ENCODE assay signal across 22 cellular contexts in the genomic region with DNA sequence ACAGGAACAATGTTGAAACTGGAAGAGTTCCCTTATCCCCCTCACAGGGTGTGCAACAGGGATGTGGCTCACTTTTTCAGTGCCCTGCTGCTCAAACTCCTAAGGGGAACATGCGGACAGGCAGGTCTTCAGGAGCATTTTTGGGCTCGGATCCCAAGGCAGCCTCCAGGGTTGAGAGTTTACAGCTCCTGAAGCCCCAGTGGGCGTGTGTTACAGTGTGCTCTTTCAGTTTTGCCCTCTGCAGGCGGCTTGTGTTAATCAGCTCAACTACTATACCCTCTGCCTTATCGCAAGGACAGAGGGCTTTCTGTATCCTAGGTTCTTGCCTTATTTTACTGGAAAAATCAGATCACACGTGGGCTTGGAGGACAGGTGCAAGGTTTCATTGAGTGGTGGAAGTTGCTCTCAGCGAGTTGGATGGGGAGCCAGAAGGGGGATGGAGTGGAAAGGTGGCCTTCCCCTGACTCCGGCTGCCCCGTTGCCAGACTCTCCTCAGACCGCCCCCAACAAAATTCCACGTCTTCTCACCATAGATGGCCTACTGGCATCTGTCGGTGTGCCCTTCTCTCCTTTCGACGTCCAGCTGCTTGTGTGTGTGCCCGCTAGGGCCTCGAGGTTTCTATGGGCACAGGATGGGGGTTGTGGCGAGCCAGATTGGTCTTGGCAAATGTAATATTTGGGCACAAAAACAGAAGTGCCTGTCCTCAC.
DNase-seq lines count a peak whose midpoint lies in the region; TF ChIP-seq lines count a peak whose summit lies in the region.
"Had no signal": no experiment of that assay in that cellular context is flagged by ENCODE, and none has a peak within 500 bp of the region (broad histone marks: within the 10 kb centered on the region; RNA-seq: fewer than 3 reads in every experiment).

No MANE protein-coding gene starts in this region.

- CTCF ChIA-PET in CD4-positive, alpha-beta memory T cell (lab: Charles Lee; ENCODE audit: partially characterized antibody) = no interaction called here

- POLR2A ChIA-PET in CD4-positive, alpha-beta memory T cell (lab: Charles Lee; ENCODE audit: partially characterized antibody) = no interaction called here

- no peaks in the 10 kb centered on the region for H3F3A ChIP-seq in smooth muscle cell (ENCODE audit: low read depth)

- no peaks in the 10 kb centered on the region for H3K4me1 Mint-ChIP-seq in activated T-cell treated with anti-CD3 and anti-CD28 coated beads, Interleukin-2, amount 50 U/mL, for 24 hours (ENCODE audit: low read depth)
- no peaks in the 10 kb centered on the region for H3K4me1 Mint-ChIP-seq in CD4-positive, alpha-beta memory T cell
- H3K4me1 Mint-ChIP-seq: activated CD8-positive, alpha-beta memory T cell treated with anti-CD3 and anti-CD28 coated beads, Interleukin-2, amount 10 ng/mL, durations not matched to agents 7 days and 5 days; mesothelial cell of epicardium had no signal

- no peak overlapping the region for H3K4me3 Mint-ChIP-seq in activated T-cell treated with anti-CD3 and anti-CD28 coated beads, Interleukin-2, amount 50 U/mL, for 24 hours
- no peak overlapping the region for H3K4me3 Mint-ChIP-seq in CD4-positive, alpha-beta memory T cell
- H3K4me3 Mint-ChIP-seq: activated CD8-positive, alpha-beta memory T cell treated with anti-CD3 and anti-CD28 coated beads, Interleukin-2, amount 10 ng/mL, durations not matched to agents 7 days and 5 days; mesothelial cell of epicardium had no signal

- H3K36me3 Mint-ChIP-seq in activated T-cell treated with anti-CD3 and anti-CD28 coated beads, Interleukin-2, amount 50 U/mL, for 24 hours (ENCODE audit: low read depth) = no peaks in the 10 kb centered on the region
- H3K36me3 Mint-ChIP-seq in CD4-positive, alpha-beta memory T cell = no peaks in the 10 kb centered on the region
- H3K36me3 Mint-ChIP-seq: activated CD8-positive, alpha-beta memory T cell treated with anti-CD3 and anti-CD28 coated beads, Interleukin-2, amount 10 ng/mL, durations not matched to agents 7 days and 5 days; mesothelial cell of epicardium had no signal

- H3K9me3 Mint-ChIP-seq in activated T-cell treated with anti-CD3 and anti-CD28 coated beads, Interleukin-2, amount 50 U/mL, for 24 hours = no peaks in the 10 kb centered on the region
- H3K9me3 Mint-ChIP-seq in CD4-positive, alpha-beta memory T cell = peaks cover 0 to 5% (median 0%) of the 10 kb centered on the region in 8 donors

- H3K9me3 ChIP-seq in smooth muscle cell (replicated peaks; ENCODE audit: low read depth) = no peaks in the 10 kb centered on the region
- H3K9me3 ChIP-seq in CD4-positive, alpha-beta memory T cell (ENCODE audit: control insufficient read depth in 1 of 2, low read length in 2 of 2) = no peaks in the 10 kb centered on the region
- H3K9me3 ChIP-seq: testis had no signal

- H3K27ac Mint-ChIP-seq in activated T-cell treated with anti-CD3 and anti-CD28 coated beads, Interleukin-2, amount 50 U/mL, for 24 hours = no peak overlapping the region
- H3K27ac Mint-ChIP-seq in CD4-positive, alpha-beta memory T cell = no peak overlapping the region
- H3K27ac Mint-ChIP-seq: activated CD8-positive, alpha-beta memory T cell treated with anti-CD3 and anti-CD28 coated beads, Interleukin-2, amount 10 ng/mL, durations not matched to agents 7 days and 5 days; mesothelial cell of epicardium had no signal

- H3K27me3 Mint-ChIP-seq in activated T-cell treated with anti-CD3 and anti-CD28 coated beads, Interleukin-2, amount 50 U/mL, for 24 hours = no peaks in the 10 kb centered on the region
- no peaks in the 10 kb centered on the region for H3K27me3 Mint-ChIP-seq in CD4-positive, alpha-beta memory T cell
- H3K27me3 Mint-ChIP-seq: activated CD8-positive, alpha-beta memory T cell treated with anti-CD3 and anti-CD28 coated beads, Interleukin-2, amount 10 ng/mL, durations not matched to agents 7 days and 5 days had no signal

- H3K79me2 ChIP-seq in smooth muscle cell (ENCODE audit: low read depth) = no peaks in the 10 kb centered on the region

- 69% methylated on average over 17 of the region's 17 CpGs for WGBS in smooth muscle cell (ENCODE audit: low lambda C conversion rate)

- DNase-seq in NCI-H82 (lab: John Stamatoyannopoulos, UW) = peak; percentile 30
- DNase-seq in NCI-H82 treated with DMSO at 0.1 percent for 48 hours (lab: John Stamatoyannopoulos, UW; ENCODE audit: unreplicated experiment) = no peak
- peak; percentile 35 for DNase-seq in RPMI8226
- DNase-seq in iPS DF 19.7 (ENCODE audit: low read depth, low spot score) = peak; percentile 25
- no peak for DNase-seq in smooth muscle cell (lab: John Stamatoyannopoulos, UW; ENCODE audit: unreplicated experiment)
- DNase-seq in activated T-cell treated with anti-CD3 and anti-CD28 coated beads, Interleukin-2, amount 50 U/mL, for 24 hours = no peak
- DNase-seq in CD4-positive, alpha-beta memory T cell = no peak
- DNase-seq in mucosa of gallbladder (ENCODE audit: low spot score) = no peak
- DNase-seq: ACHN; activated CD4-positive, alpha-beta T cell treated with anti-CD3 and anti-CD28 coated beads for 4 hours; activated CD8-positive, alpha-beta memory T cell treated with anti-CD3 and anti-CD28 coated beads, Interleukin-2, amount 10 ng/mL, durations not matched to agents 7 days and 5 days; activated effector memory CD4-positive, alpha-beta T cell treated with Interleukin-2 at 50 U/mL for 16 hours; dorsolateral prefrontal cortex; head of caudate nucleus; NCI-H1092; NCI-H2081; NCI-H510A treated with DMSO at 0.1 percent for 48 hours; stimulated activated CD4-positive, alpha-beta T cell treated with anti-CD3 and anti-CD28 coated beads, Interleukin-12 subunit alpha, Interleukin-12 subunit beta, amount 100 ng/mL, for 4 hours; testis had no signal

- no peak overlapping the region for H3K4me3 ChIP-seq in smooth muscle cell
- no peak overlapping the region for H3K4me3 ChIP-seq in CD4-positive, alpha-beta memory T cell (ENCODE audit: low read length in 2 of 2)
- H3K4me3 ChIP-seq: dorsolateral prefrontal cortex, K562, SK-N-MC, testis had no signal

- no peak for TF ChIP-seq CTCF in smooth muscle cell (IDR thresholded peaks at IDR 0.05; ENCODE audit: borderline replicate concordance, insufficient read depth, poor library complexity, severe bottlenecking)

- no peak overlapping the region for H3K4me2 ChIP-seq in smooth muscle cell

- no peaks in the 10 kb centered on the region for H4K20me1 ChIP-seq in smooth muscle cell (ENCODE audit: low read depth)

- H3K36me3 ChIP-seq in smooth muscle cell (ENCODE audit: low read depth) = no peaks in the 10 kb centered on the region
- H3K36me3 ChIP-seq in CD4-positive, alpha-beta memory T cell (ENCODE audit: insufficient read depth, low read length) = no peaks in the 10 kb centered on the region

- H3K27me3 ChIP-seq in smooth muscle cell (ENCODE audit: low read depth) = no peaks in the 10 kb centered on the region
- H3K27me3 ChIP-seq in CD4-positive, alpha-beta memory T cell (ENCODE audit: insufficient read depth, low read length) = no peaks in the 10 kb centered on the region
- H3K27me3 ChIP-seq: dorsolateral prefrontal cortex, testis had no signal

- no peak overlapping the region for H3K27ac ChIP-seq in smooth muscle cell (ENCODE audit: low read depth)
- no peak overlapping the region for H3K27ac ChIP-seq in CD4-positive, alpha-beta memory T cell (ENCODE audit: low read depth, low read length)
- H3K27ac ChIP-seq: dorsolateral prefrontal cortex, SK-N-MC, testis had no signal

- no peaks in the 10 kb centered on the region for H3K4me1 ChIP-seq in smooth muscle cell (ENCODE audit: low read depth)
- H3K4me1 ChIP-seq in CD4-positive, alpha-beta memory T cell (ENCODE audit: insufficient read depth, low read length) = no peaks in the 10 kb centered on the region
- H3K4me1 ChIP-seq: testis had no signal

- H2AFZ ChIP-seq in smooth muscle cell (ENCODE audit: low read depth) = peak overlapping the region; percentile 68

- no peak overlapping the region for H3K9ac ChIP-seq in smooth muscle cell (ENCODE audit: low read depth)

- intact Hi-C loops in CD4-positive, alpha-beta memory T cell (cut with micrococcal nuclease) = no loop called here

Comparison
In these comparisons a context has a peak if more than half of its experiments do, and no peak if none do; other contexts are left out.
1. DNase-seq: peak in NCI-H82 (single experiment), RPMI8226 (single experiment) and iPS DF 19.7 (single experiment); none in NCI-H82 treated with DMSO at 0.1 percent for 48 hours (single experiment), smooth muscle cell (single experiment), activated T-cell treated with anti-CD3 and anti-CD28 coated beads, Interleukin-2, amount 50 U/mL, for 24 hours (single experiment), CD4-positive, alpha-beta memory T cell (0 of 5) and mucosa of gallbladder (single experiment).